ENCODE assay signal across 24 cellular contexts in genomic region chr5:1819458-1819857, GRCh38. TPM values are rescaled to one million over a fixed set of nuclear protein-coding genes. Genes with fewer than 3 reads are reported as not detected.
DNase-seq lines count a peak whose midpoint lies in the region; ATAC-seq and TF ChIP-seq lines count a peak whose summit lies in the region.
"Had no signal": no experiment of that assay in that cellular context is flagged by ENCODE, and none has a peak within 500 bp of the region (broad histone marks: within the 10 kb centered on the region; RNA-seq: fewer than 3 reads in every experiment).

No MANE protein-coding gene starts in this region.

- H3K27ac Mint-ChIP-seq in activated T-cell treated with anti-CD3 and anti-CD28 coated beads, Interleukin-2, amount 50 U/mL, for 72 hours, result peak overlapping the region; percentile 49

- DNase-seq in activated T-cell treated with anti-CD3 and anti-CD28 coated beads, Interleukin-2, amount 50 U/mL, for 72 hours, result no peak
- no peak for DNase-seq in activated T-cell treated with anti-CD3 and anti-CD28 coated beads, Interleukin-2, amount 50 U/mL, for 1 hour
- DNase-seq in osteoblast (ENCODE audit: insufficient read length, low spot score, missing footprints), result peak; percentile 19
- no peak for DNase-seq in GM10266 (ENCODE audit: extremely low spot score)
- no peak for DNase-seq in amniotic stem cell (lab: John Stamatoyannopoulos, UW)
- DNase-seq in NCI-H2171 (lab: John Stamatoyannopoulos, UW), result no peak
- DNase-seq: CD4-positive, CD25-positive, alpha-beta regulatory T cell; DMS153; DND-41; GOT3; HCEC 1CT; NCI-H1105 treated with DMSO at 0.1 percent for 48 hours; NCI-H146; NCI-H1930; NCI-H2107; NCI-H446; NCI-H524 treated with DMSO at 0.1 percent for 48 hours; NCI-H774; PC-3; SK-N-SH had no signal

- H3K4me3 ChIP-seq in OCI-LY3 (ENCODE audit: low read length), result no peak overlapping the region
- no peak overlapping the region for H3K4me3 ChIP-seq in osteoblast (ENCODE audit: insufficient read depth, low read length)
- H3K4me3 ChIP-seq: BLaER1 had no signal

- peaks cover 38% of the 10 kb centered on the region for H3K36me3 ChIP-seq in OCI-LY3 (replicated peaks; ENCODE audit: low read depth, low read length)
- peaks cover 53% of the 10 kb centered on the region for H3K36me3 ChIP-seq in osteoblast (ENCODE audit: insufficient read depth, low read length)

- no peak overlapping the region for H3K9ac ChIP-seq in OCI-LY3 (ENCODE audit: low read length)
- H3K9ac ChIP-seq: BLaER1, KMS-11, SK-N-SH had no signal

- H3K27me3 Mint-ChIP-seq in activated T-cell treated with anti-CD3 and anti-CD28 coated beads, Interleukin-2, amount 50 U/mL, for 72 hours (ENCODE audit: low read depth), result no peaks in the 10 kb centered on the region
- H3K27me3 Mint-ChIP-seq: CD4-positive, CD25-positive, alpha-beta regulatory T cell; IgD-negative memory B cell had no signal

- no peak for TF ChIP-seq CTCF in OCI-LY3 (IDR thresholded peaks at IDR 0.05; ENCODE audit: low read depth, low read length)
- no peak for TF ChIP-seq CTCF in osteoblast (IDR thresholded peaks at IDR 0.05; ENCODE audit: extremely low read depth, low read depth, low read length)
- TF ChIP-seq CTCF in GM10266 (IDR thresholded peaks at IDR 0.05; ENCODE audit: control insufficient read depth, insufficient read depth, low read depth, missing control alignments), result no peak

- H3K27me3 ChIP-seq in OCI-LY3 (ENCODE audit: low read depth, low read length), result no peaks in the 10 kb centered on the region
- no peaks in the 10 kb centered on the region for H3K27me3 ChIP-seq in osteoblast (ENCODE audit: insufficient read depth, low read length)
- H3K27me3 ChIP-seq: BLaER1 had no signal

- H3K79me2 ChIP-seq in OCI-LY3 (ENCODE audit: low read length) (no peaks in the 10 kb centered on the region), osteoblast (ENCODE audit: insufficient read depth, low read length) (no peaks in the 10 kb centered on the region)

- no peak for ATAC-seq in activated T-cell treated with anti-CD3 and anti-CD28 coated beads, Interleukin-2, amount 50 U/mL, for 72 hours (replicated peaks in 1 of 2)
- ATAC-seq: PC-3 had no signal

- no peak overlapping the region for H3K4me3 Mint-ChIP-seq in activated T-cell treated with anti-CD3 and anti-CD28 coated beads, Interleukin-2, amount 50 U/mL, for 72 hours
- H3K4me3 Mint-ChIP-seq: CD4-positive, CD25-positive, alpha-beta regulatory T cell; IgD-negative memory B cell had no signal

- H2AFZ ChIP-seq in OCI-LY3 (ENCODE audit: low read depth, low read length) (no peak overlapping the region), osteoblast (ENCODE audit: low read length) (no peak overlapping the region)

- H3K27ac ChIP-seq in OCI-LY3 (ENCODE audit: low read length) (peak overlapping the region; percentile 6; the same call in 1 of the 2 replicates), osteoblast (ENCODE audit: low read depth, low read length) (no peak overlapping the region)
- H3K27ac ChIP-seq: BLaER1, KMS-11 had no signal

- peaks cover 6 to 21% of the 10 kb centered on the region in 2 donors for H3K36me3 Mint-ChIP-seq in activated T-cell treated with anti-CD3 and anti-CD28 coated beads, Interleukin-2, amount 50 U/mL, for 72 hours (ENCODE audit: insufficient read depth in 2 of 2)

- no peaks in the 10 kb centered on the region for H3K9me3 Mint-ChIP-seq in activated T-cell treated with anti-CD3 and anti-CD28 coated beads, Interleukin-2, amount 50 U/mL, for 72 hours
- H3K9me3 Mint-ChIP-seq: CD4-positive, CD25-positive, alpha-beta regulatory T cell; IgD-negative memory B cell had no signal

- H3K9me3 ChIP-seq in OCI-LY3 (ENCODE audit: insufficient read depth, low read length) (no peaks in the 10 kb centered on the region), osteoblast (ENCODE audit: low read depth, low read length) (no peaks in the 10 kb centered on the region)
- H3K9me3 ChIP-seq: SK-N-SH had no signal

- H3K4me1 Mint-ChIP-seq in activated T-cell treated with anti-CD3 and anti-CD28 coated beads, Interleukin-2, amount 50 U/mL, for 72 hours (ENCODE audit: low read depth), result no peaks in the 10 kb centered on the region

- no peaks in the 10 kb centered on the region for H4K20me1 ChIP-seq in OCI-LY3 (ENCODE audit: insufficient read depth, low read length)
- peaks cover 2% of the 10 kb centered on the region for H4K20me1 ChIP-seq in osteoblast (ENCODE audit: insufficient read depth, low read length)

- H3K4me2 ChIP-seq in OCI-LY3 (ENCODE audit: low read length) (no peak overlapping the region), osteoblast (ENCODE audit: insufficient read depth, low read length) (no peak overlapping the region)
- H3K4me2 ChIP-seq: BLaER1, KMS-11, SK-N-SH had no signal

- H3K4me1 ChIP-seq in OCI-LY3 (ENCODE audit: low read length), result peaks cover 10% of the 10 kb centered on the region
- H3K4me1 ChIP-seq in osteoblast (ENCODE audit: insufficient read depth, low read length), result no peaks in the 10 kb centered on the region
- H3K4me1 ChIP-seq: BLaER1 had no signal

RNA-seq across cellular contexts. Expression of gene NDUFS6, which starts 18.3 kb away (rescaled TPM):
- total RNA-seq in activated T-cell treated with anti-CD3 and anti-CD28 coated beads, Interleukin-2, amount 50 U/mL, for 72 hours, result 10 to 100 TPM; 21.9 to 22.3 TPM
- 19.2 and 23.9 TPM in 2 replicates for total RNA-seq in osteoblast

RNA-seq across cellular contexts. Expression of gene MRPL36, which starts 19.8 kb away (rescaled TPM):
- 10 to 100 TPM; 48.1 to 52.2 TPM for total RNA-seq in activated T-cell treated with anti-CD3 and anti-CD28 coated beads, Interleukin-2, amount 50 U/mL, for 72 hours
- total RNA-seq in osteoblast, result 35.1 and 35.7 TPM in 2 replicates
